In genomic region chr3:158495503-158495902, GRCh38 we compare ENCODE assay signal across 8 cellular contexts.
"Had no signal": no experiment of that assay in that cellular context is flagged by ENCODE, and none has a peak within 500 bp of the region (broad histone marks: within the 10 kb centered on the region; RNA-seq: fewer than 3 reads in every experiment).

No MANE protein-coding gene starts in this region.

- FAIRE-seq: H54, HTR-8/SVneo had no signal

- DNase-seq: GM23248, GOT3, H9, HCEC 1CT, Karpas-422, KBM-7 had no signal
